ENCODE assay signal across 8 cellular contexts in the genomic region with DNA sequence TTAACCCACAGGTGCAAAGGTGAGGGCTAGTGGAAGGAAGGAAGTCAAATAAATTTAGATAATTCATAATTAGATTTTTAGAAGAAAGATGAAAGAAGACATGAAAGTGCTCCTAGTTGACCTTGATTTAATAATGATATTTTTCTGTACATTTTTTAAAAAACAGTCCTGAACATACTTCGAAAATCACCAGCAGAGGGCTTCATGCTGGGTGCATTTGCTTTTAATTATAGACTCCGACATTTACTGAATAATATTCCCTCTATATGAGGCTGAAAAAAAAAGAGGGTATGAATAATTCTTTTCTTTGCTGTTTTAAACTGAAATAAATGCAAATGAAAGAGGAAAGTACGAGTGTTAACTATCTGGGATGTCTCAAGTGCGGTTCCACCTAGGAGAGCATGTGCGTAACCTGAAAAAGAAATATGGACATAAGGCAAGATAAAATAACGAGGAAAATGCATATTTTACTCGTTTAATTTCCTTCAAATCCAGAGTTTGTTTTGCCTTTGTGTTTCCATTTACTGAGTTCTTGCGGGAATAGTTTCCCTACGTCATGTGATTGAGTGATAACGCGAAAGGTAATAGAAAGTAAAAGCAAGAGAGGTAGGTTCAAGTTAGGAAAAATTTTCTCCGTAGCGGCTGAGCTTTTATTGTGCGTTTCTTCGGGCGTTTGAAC. TPM values are rescaled to one million over a fixed set of nuclear protein-coding genes. Genes with fewer than 3 reads are reported as not detected.
DNase-seq lines count a peak whose midpoint lies in the region; ATAC-seq, FAIRE-seq and TF ChIP-seq lines count a peak whose summit lies in the region.

No MANE protein-coding gene starts in this region.

- H3K4me3 ChIP-seq in A549 (peak overlapping the region; percentile 54), GM12864 (ENCODE audit: low read depth, low read length) (peak overlapping the region; percentile 70), OCI-LY7 (ENCODE audit: low read depth, low read length, poor library complexity, severe bottlenecking) (peak overlapping the region; percentile 59), endodermal cell (ENCODE audit: low read length) (peak overlapping the region; percentile 81), trophoblast cell (ENCODE audit: low read depth, low read length) (no peak overlapping the region)

- no peak overlapping the region for H4K8ac ChIP-seq in trophoblast cell (ENCODE audit: low read depth, low read length)

- H3K36me3 ChIP-seq in OCI-LY7 (ENCODE audit: insufficient read depth, low read length) = no peaks in the 10 kb centered on the region
- H3K36me3 ChIP-seq in endodermal cell (ENCODE audit: control insufficient read depth, insufficient read depth, low read length) = no peaks in the 10 kb centered on the region
- no peaks in the 10 kb centered on the region for H3K36me3 ChIP-seq in trophoblast cell (ENCODE audit: control insufficient read depth in 1 of 2, insufficient read depth in 2 of 2, low read length in 2 of 2)

- H3K9ac ChIP-seq in endodermal cell (ENCODE audit: extremely low read depth, low read length, poor library complexity, severe bottlenecking) (no peak overlapping the region), trophoblast cell (ENCODE audit: low read length) (no peak overlapping the region)

- H3K27ac Mint-ChIP-seq in endodermal cell = no peak overlapping the region

- H2BK12ac ChIP-seq in trophoblast cell (ENCODE audit: low read length) = no peak overlapping the region

- no peak overlapping the region for H3K4ac ChIP-seq in trophoblast cell (ENCODE audit: low read depth, low read length)

- no peak overlapping the region for H4K91ac ChIP-seq in trophoblast cell (ENCODE audit: low read depth, low read length)

- H3K4me3 Mint-ChIP-seq in endodermal cell = peak overlapping the region; percentile 34

- no peak overlapping the region for H3K18ac ChIP-seq in trophoblast cell (ENCODE audit: low read length)

- H3K27ac ChIP-seq in A549 (no peak overlapping the region), OCI-LY7 (ENCODE audit: low read depth, low read length, poor library complexity, severe bottlenecking) (no peak overlapping the region), endodermal cell (ENCODE audit: low read depth, low read length) (no peak overlapping the region), trophoblast cell (ENCODE audit: low read depth, low read length) (no peak overlapping the region)

- intact Hi-C loops in OCI-LY7 (cut with micrococcal nuclease; ENCODE audit: unreplicated experiment) = loop anchor here (2.0 to 10.0 kb wide), 6 partner anchors 535 to 1207 kb away; no protein-coding TSS in a partner anchor

- no peak for TF ChIP-seq EP300 in A549 (IDR thresholded peaks at IDR 0.05)

- no peak overlapping the region for H2BK120ac ChIP-seq in trophoblast cell (ENCODE audit: insufficient read depth, low read length, poor library complexity)

- peaks cover 80% of the 10 kb centered on the region for H3K27me3 ChIP-seq in endodermal cell (ENCODE audit: control insufficient read depth, insufficient read depth, low read length, poor library complexity, severe bottlenecking)
- H3K27me3 ChIP-seq in trophoblast cell (ENCODE audit: insufficient read depth, low read length) = peaks cover 2% of the 10 kb centered on the region

- POLR2A ChIA-PET in A549 (lab: Yijun Ruan, JAX) (no interaction called here), OCI-LY7 (lab: Charles Lee) (no interaction called here)

- peak in 1 of 2 experiments; percentile 18; a peak in 2 of 5 replicates for TF ChIP-seq RAD21 in A549 (conservative IDR thresholded peaks at IDR 0.05 in 1 of 2, IDR thresholded peaks at IDR 0.05 in 1 of 2)

- peaks cover 10% of the 10 kb centered on the region for H3K4me1 Mint-ChIP-seq in endodermal cell

- H3K4me2 ChIP-seq in A549 (peak overlapping the region; percentile 73), OCI-LY7 (ENCODE audit: low read length) (peak overlapping the region; percentile 80), trophoblast cell (ENCODE audit: low read length) (peak overlapping the region; percentile 96)

- no peak overlapping the region for H3K23ac ChIP-seq in trophoblast cell (ENCODE audit: low read length)

- no peaks in the 10 kb centered on the region for H3K36me3 Mint-ChIP-seq in endodermal cell (ENCODE audit: low read depth)

- ATAC-seq in A549 (peak in 1 of 2 experiments; percentile 61; a peak in 3 of 6 replicates), HG02840 (IDR thresholded peaks at IDR 0.05; ENCODE audit: low FRiP score, unreplicated experiment) (peak; percentile 39)

- FAIRE-seq in A549 (lab: Jason Lieb, UNC) = no peak

- H3K4me1 ChIP-seq in A549 = no peaks in the 10 kb centered on the region
- H3K4me1 ChIP-seq in OCI-LY7 (ENCODE audit: insufficient read depth, low read length, poor library complexity, severe bottlenecking) = no peaks in the 10 kb centered on the region
- no peaks in the 10 kb centered on the region for H3K4me1 ChIP-seq in endodermal cell (ENCODE audit: control insufficient read depth, insufficient read depth, low read length)
- H3K4me1 ChIP-seq in trophoblast cell (ENCODE audit: control insufficient read depth in 1 of 2, insufficient read depth in 2 of 2, low read length in 2 of 2) = peaks cover 0 to 3% of the 10 kb centered on the region in 2 experiments

- no peak for TF ChIP-seq POLR2A in A549 (IDR thresholded peaks at IDR 0.05; ENCODE audit: low read length)

- no peak overlapping the region for H3K14ac ChIP-seq in trophoblast cell (ENCODE audit: low read length)

- H3K79me1 ChIP-seq in trophoblast cell (ENCODE audit: low read length) = peaks cover 10% of the 10 kb centered on the region

- no peak overlapping the region for H2BK5ac ChIP-seq in trophoblast cell (ENCODE audit: low read depth, low read length, poor library complexity)

- 5% methylated on average over 16 of the region's 16 CpGs for WGBS in A549 (ENCODE audit: missing lambda C conversion rate)
- WGBS in endodermal cell (ENCODE audit: insufficient coverage in 1 of 2, insufficient read length in 1 of 2), 2 experiments = 13 to 26% methylated on average over 7 to 16 of the region's 16 CpGs
- no CpG with 5 or more reads among the region's 16 CpGs for WGBS in trophoblast cell (ENCODE audit: extremely low coverage, insufficient coverage, insufficient read length)

- no peaks in the 10 kb centered on the region for H3K9me3 ChIP-seq in A549
- H3K9me3 ChIP-seq in OCI-LY7 (ENCODE audit: low read length) = no peaks in the 10 kb centered on the region
- H3K9me3 ChIP-seq in endodermal cell (ENCODE audit: control insufficient read depth, low read length) = no peaks in the 10 kb centered on the region
- no peaks in the 10 kb centered on the region for H3K9me3 ChIP-seq in trophoblast cell (ENCODE audit: insufficient read depth, low read depth, low read length)

- no peak overlapping the region for H2AK5ac ChIP-seq in trophoblast cell (ENCODE audit: low read length)

- peaks cover 5% of the 10 kb centered on the region for H3K9me3 Mint-ChIP-seq in endodermal cell

- DNase-seq in A549 (ENCODE audit: low read depth in 1 of 2, low spot score in 1 of 2) (no peak), GM12864 (ENCODE audit: low read depth) (no peak), OCI-LY7 (ENCODE audit: low spot score) (peak; percentile 3), endodermal cell (no peak), trophoblast cell (peak in 1 of 2 donors; percentile 42), CD1c-positive myeloid dendritic cell (ENCODE audit: extremely low spot score) (no peak), G401 (ENCODE audit: low spot score) (no peak)

- H4K12ac ChIP-seq in trophoblast cell (ENCODE audit: low read depth, low read length) = no peak overlapping the region

- H3K9me2 ChIP-seq in OCI-LY7 (ENCODE audit: insufficient read depth, low read length) = no peaks in the 10 kb centered on the region

- in situ Hi-C loops in G401 (cut with HindIII; ENCODE audit: low sequenced_read_pairs) = no loop called here

- TF ChIP-seq CTCF in A549 (IDR thresholded peaks at IDR 0.05) (peak; percentile 52), GM12864 (IDR thresholded peaks at IDR 0.05; ENCODE audit: low read depth, low read length, missing control alignments) (peak; percentile 40), OCI-LY7 (conservative IDR thresholded peaks at IDR 0.05; ENCODE audit: low read length) (no peak; the same call in 1 of the 2 replicates), endodermal cell (conservative IDR thresholded peaks at IDR 0.05) (peak; percentile 50)

- peaks cover 85% of the 10 kb centered on the region for H3K27me3 Mint-ChIP-seq in endodermal cell (ENCODE audit: insufficient read depth)

- CTCF ChIA-PET in A549 (lab: Yijun Ruan, JAX) (interaction anchor here (0.8 to 1.5 kb wide), 11 partner anchors 13 to 1209 kb away, joined by 3 to 6 read pairs (median 3); no protein-coding TSS in a partner anchor), OCI-LY7 (lab: Charles Lee; ENCODE audit: unreplicated experiment) (no interaction called here)

- H3K79me2 ChIP-seq in OCI-LY7 (ENCODE audit: insufficient read depth, low read depth, low read length) (no peaks in the 10 kb centered on the region), trophoblast cell (ENCODE audit: control insufficient read depth, insufficient read depth, low read length, poor library complexity) (no peaks in the 10 kb centered on the region)

- no peaks in the 10 kb centered on the region for H4K20me1 ChIP-seq in OCI-LY7 (ENCODE audit: insufficient read depth, low read length)

- no TSS peak for BruUV-seq in OCI-LY7 (replicated peaks; lab: Mats Ljungman, UMichigan)

- peak overlapping the region; percentile 66; the same call in 1 of the 2 replicates for H2AFZ ChIP-seq in OCI-LY7 (ENCODE audit: low read length)
- no peak overlapping the region for H2AFZ ChIP-seq in trophoblast cell (ENCODE audit: insufficient read depth, low read length, poor library complexity)

TF ChIP-seq in A549, 52 proteins besides CTCF, POLR2A, EP300 and RAD21:
- TF ChIP-seq JUN (IDR thresholded peaks at IDR 0.05) (no peak), HES2 (IDR thresholded peaks at IDR 0.05) (no peak), MYC (IDR thresholded peaks at IDR 0.05; ENCODE audit: borderline replicate concordance, low read length) (no peak), ZSCAN20 (CRISPR knock-in tag; IDR thresholded peaks at IDR 0.05) (no peak), SMC3 (IDR thresholded peaks at IDR 0.05) (peak; percentile 53)

RNA-seq across cellular contexts. Expression of gene TFAP2B, which starts 3.1 kb away (rescaled TPM):
- polyA plus RNA-seq in A549 (2011; rRNA removed) (not detected in 2 replicates), A549 (2017; fragmentation: RNase III; extraction: RNeasy Plus Mini Kit Qiagen cat#74134 plus additional on column Dnase treatment) (not detected in 3 replicates)
- polyA plus RNA-seq in A549 (2012; cell fraction: cytosol; rRNA removed) = not detected in 2 replicates
- polyA plus RNA-seq in A549 (2012; cell fraction: nucleus; rRNA removed) = not detected in 2 replicates
- polyA minus RNA-seq in A549 (2011; rRNA and poly(A)+ RNA removed) = not detected in 2 replicates
- total RNA-seq in OCI-LY7 (2014; rRNA removed; shearing (Covaris generic)) = not detected in 2 replicates
- total RNA-seq in OCI-LY7 (2022) (not detected in 2 replicates), endodermal cell (not detected)
- polyA plus RNA-seq in endodermal cell (2013, experiment 1 of 2) = 42.1 TPM
- 36.6 TPM for polyA plus RNA-seq in endodermal cell (2013, experiment 2 of 2)
- polyA plus RNA-seq in trophoblast cell (2013) = 2.0 and 2.3 TPM in 2 replicates
- not detected in 2 replicates for total RNA-seq in G401 (2014; rRNA removed; shearing (Covaris generic))
